29 cellular contexts compared by ENCODE assay signal in genomic region chr1:10911274-10912166, GRCh38.
A peak's percentile ranks its signal among the peaks of the same experiment; 100 is the strongest.
DNase-seq lines count a peak whose midpoint lies in the region; ATAC-seq and TF ChIP-seq lines count a peak whose summit lies in the region.
"Had no signal": no experiment of that assay in that cellular context is flagged by ENCODE, and none has a peak within 500 bp of the region (broad histone marks: within the 10 kb centered on the region; RNA-seq: fewer than 3 reads in every experiment).

No MANE protein-coding gene starts in this region.

- no peaks in the 10 kb centered on the region for H3K36me3 ChIP-seq in H7 (replicated peaks; ENCODE audit: control insufficient read depth, insufficient read depth, low read length)
- H3K36me3 ChIP-seq: brain microvascular endothelial cell, MG63, pancreas, vagina had no signal

- no peak for TF ChIP-seq CTCF in glutamatergic neuron (IDR thresholded peaks at IDR 0.05; ENCODE audit: partially characterized antibody, unreplicated experiment)

- no peak overlapping the region for H3K4me3 ChIP-seq in H7 (ENCODE audit: insufficient read depth, low read depth, low read length)
- H3K4me3 ChIP-seq: hepatocyte, MG63, pancreas, testis, vagina had no signal

- H3K4me3 Mint-ChIP-seq in glutamatergic neuron (ENCODE audit: unreplicated experiment): no peak overlapping the region
- H3K4me3 Mint-ChIP-seq: activated T-helper 17 cell treated with anti-CD3 and anti-CD28 coated beads, Interleukin-2, amount 50 U/mL, for 72 hours; natural killer cell treated with Interleukin-12 subunit alpha and Interleukin-12 subunit beta and Interleukin-15 and Interleukin-18, amount 100 ng/mL, for 72 hours; stimulated activated naive CD8-positive, alpha-beta T cell treated with anti-CD3 and anti-CD28 coated beads, Interleukin-15, Interleukin-2, amounts not matched to agents 100 ng/mL and 50 ng/mL, for 24 hours had no signal

- H3K36me3 Mint-ChIP-seq in glutamatergic neuron (ENCODE audit: unreplicated experiment): no peaks in the 10 kb centered on the region
- H3K36me3 Mint-ChIP-seq: activated naive CD4-positive, alpha-beta T cell treated with anti-CD3 and anti-CD28 coated beads, Interleukin-2, amount 50 U/mL, for 72 hours; natural killer cell treated with Interleukin-12 subunit alpha and Interleukin-12 subunit beta and Interleukin-15 and Interleukin-18, amount 100 ng/mL, for 72 hours had no signal

- H3K27me3 Mint-ChIP-seq in glutamatergic neuron (ENCODE audit: unreplicated experiment): peaks cover 5% of the 10 kb centered on the region
- H3K27me3 Mint-ChIP-seq: activated T-helper 17 cell treated with anti-CD3 and anti-CD28 coated beads, Interleukin-2, amount 50 U/mL, for 72 hours; natural killer cell treated with Interleukin-12 subunit alpha and Interleukin-12 subunit beta and Interleukin-15 and Interleukin-18, amount 100 ng/mL, for 72 hours had no signal

- ATAC-seq in HG02981 (IDR thresholded peaks at IDR 0.05; ENCODE audit: unreplicated experiment): no peak
- ATAC-seq: activated naive CD4-positive, alpha-beta T cell treated with anti-CD3 and anti-CD28 coated beads, Interleukin-2, amount 50 U/mL, for 72 hours; activated T-helper 17 cell treated with anti-CD3 and anti-CD28 coated beads, Interleukin-2, amount 50 U/mL, for 72 hours; natural killer cell treated with Interleukin-12 subunit alpha and Interleukin-12 subunit beta and Interleukin-15 and Interleukin-18, amount 100 ng/mL, for 72 hours; Panc1; pancreas had no signal

- peaks cover 17% of the 10 kb centered on the region for H3K4me1 Mint-ChIP-seq in glutamatergic neuron (ENCODE audit: low read depth, unreplicated experiment)
- H3K4me1 Mint-ChIP-seq: activated T-helper 17 cell treated with anti-CD3 and anti-CD28 coated beads, Interleukin-2, amount 50 U/mL, for 72 hours had no signal

- H3K9me3 Mint-ChIP-seq in glutamatergic neuron (ENCODE audit: unreplicated experiment): peaks cover 8% of the 10 kb centered on the region
- H3K9me3 Mint-ChIP-seq: activated naive CD4-positive, alpha-beta T cell treated with anti-CD3 and anti-CD28 coated beads, Interleukin-2, amount 50 U/mL, for 72 hours; activated T-helper 17 cell treated with anti-CD3 and anti-CD28 coated beads, Interleukin-2, amount 50 U/mL, for 72 hours; natural killer cell treated with Interleukin-12 subunit alpha and Interleukin-12 subunit beta and Interleukin-15 and Interleukin-18, amount 100 ng/mL, for 72 hours; stimulated activated naive CD8-positive, alpha-beta T cell treated with anti-CD3 and anti-CD28 coated beads, Interleukin-15, Interleukin-2, amounts not matched to agents 100 ng/mL and 50 ng/mL, for 24 hours had no signal

- no peaks in the 10 kb centered on the region for H3K27me3 ChIP-seq in H7 (ENCODE audit: control insufficient read depth, insufficient read depth, low read length)
- H3K27me3 ChIP-seq: hepatocyte, MG63, pancreas, testis, vagina had no signal

- DNase-seq in H7 (peak; percentile 44), SK-N-DZ (ENCODE audit: low spot score) (peak; percentile 90), glutamatergic neuron (peak; percentile 48), retina (peak; percentile 44), NCI-H748 (lab: John Stamatoyannopoulos, UW; ENCODE audit: unreplicated experiment) (no peak), T1000 (lab: John Stamatoyannopoulos, UW) (no peak)
- DNase-seq: activated CD4-positive, alpha-beta T cell treated with anti-CD3 and anti-CD28 coated beads for 48 hours; amygdala; brain microvascular endothelial cell; C1 segment of cervical spinal cord; COR-L47; KG1; mammary epithelial cell; MG63; NCI-H2029; NCI-H526 treated with DMSO at 0.1 percent for 48 hours; pancreas; SHP77 treated with DMSO at 0.1 percent for 48 hours; stimulated activated CD8-positive, alpha-beta memory T cell treated with anti-CD3 and anti-CD28 coated beads, Interleukin-4, amount 100 ng/mL, for 48 hours; T-helper 9 cell; testis had no signal

- H3K27ac Mint-ChIP-seq in glutamatergic neuron (ENCODE audit: unreplicated experiment): peak overlapping the region; percentile 13
- H3K27ac Mint-ChIP-seq: activated naive CD4-positive, alpha-beta T cell treated with anti-CD3 and anti-CD28 coated beads, Interleukin-2, amount 50 U/mL, for 72 hours; activated T-helper 17 cell treated with anti-CD3 and anti-CD28 coated beads, Interleukin-2, amount 50 U/mL, for 72 hours; stimulated activated naive CD8-positive, alpha-beta T cell treated with anti-CD3 and anti-CD28 coated beads, Interleukin-15, Interleukin-2, amounts not matched to agents 100 ng/mL and 50 ng/mL, for 24 hours had no signal

Comparison
In these comparisons a context has a peak if more than half of its experiments do, and no peak if none do; other contexts are left out.
1. DNase-seq: peak in H7 (single experiment), SK-N-DZ (single experiment), glutamatergic neuron (single experiment) and retina (single experiment); none in NCI-H748 (single experiment) and T1000 (single experiment).